22 cellular contexts compared by ENCODE assay signal in the genomic region with DNA sequence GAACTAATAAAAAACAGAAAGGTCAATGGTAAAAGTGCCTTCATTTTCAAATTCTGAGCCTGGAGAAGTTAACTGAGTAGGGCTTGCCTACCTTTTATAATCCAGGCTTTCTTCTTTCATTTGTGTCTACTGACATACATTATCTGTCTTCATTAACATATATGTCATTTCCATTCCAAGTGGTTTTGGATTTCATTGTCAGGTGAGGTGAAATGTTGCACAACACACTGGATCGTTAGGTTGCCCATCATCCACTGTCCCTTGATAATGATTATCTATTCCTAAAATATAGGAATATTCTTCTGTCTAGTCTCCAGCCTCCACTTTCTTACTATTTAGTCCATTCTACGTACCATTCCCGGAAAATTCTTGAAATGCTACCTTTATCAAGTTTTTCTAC. TPM values are rescaled to one million over a fixed set of nuclear protein-coding genes. Genes with fewer than 3 reads are reported as not detected.
DNase-seq lines count a peak whose midpoint lies in the region; ATAC-seq and TF ChIP-seq lines count a peak whose summit lies in the region.
"Had no signal": no experiment of that assay in that cellular context is flagged by ENCODE, and none has a peak within 500 bp of the region (broad histone marks: within the 10 kb centered on the region; RNA-seq: fewer than 3 reads in every experiment).

No MANE protein-coding gene starts in this region.

- H3K4me1 ChIP-seq in BLaER1 treated with 17β-estradiol and CSF1 and Interleukin-3, amounts not matched to agents 10 nM and 100 nM = peaks cover 15 to 49% (median 22%) of the 10 kb centered on the region in 10 experiments
- peaks cover 3% of the 10 kb centered on the region for H3K4me1 ChIP-seq in colonic mucosa
- peaks cover 4% of the 10 kb centered on the region for H3K4me1 ChIP-seq in prostate gland (replicated peaks)

- 89% methylated on average over 3 of the region's 3 CpGs for WGBS in prostate gland

- H3K36me3 ChIP-seq in BLaER1 treated with 17β-estradiol and CSF1 and Interleukin-3, amounts not matched to agents 10 nM and 100 nM = no peaks in the 10 kb centered on the region
- no peaks in the 10 kb centered on the region for H3K36me3 ChIP-seq in colonic mucosa
- H3K36me3 ChIP-seq in prostate gland = no peaks in the 10 kb centered on the region

- TF ChIP-seq POLR2A in prostate gland (IDR thresholded peaks at IDR 0.05) = no peak
- TF ChIP-seq POLR2A in GM18505 (IDR thresholded peaks at IDR 0.05; ENCODE audit: borderline replicate concordance, extremely low read depth, insufficient read depth, insufficient read length) = no peak

- TF ChIP-seq CTCF in colonic mucosa (IDR thresholded peaks at IDR 0.05) (no peak), prostate gland (IDR thresholded peaks at IDR 0.05) (no peak)

- H3K27ac ChIP-seq in BLaER1 treated with 17β-estradiol and CSF1 and Interleukin-3, amounts not matched to agents 10 nM and 100 nM = peak overlapping the region; percentile 33 to 87 (median 67); a peak in 21 of 22 replicates
- peak overlapping the region; percentile 54 for H3K27ac ChIP-seq in colonic mucosa
- H3K27ac ChIP-seq in prostate gland = peak overlapping the region; percentile 77 to 81

- no peak for ATAC-seq in GM18505 (IDR thresholded peaks at IDR 0.05; ENCODE audit: unreplicated experiment)

- no peaks in the 10 kb centered on the region for H3K27me3 ChIP-seq in BLaER1 treated with 17β-estradiol and CSF1 and Interleukin-3, amounts not matched to agents 10 nM and 100 nM
- H3K27me3 ChIP-seq in colonic mucosa (no peaks in the 10 kb centered on the region), prostate gland (replicated peaks; ENCODE audit: insufficient read depth) (no peaks in the 10 kb centered on the region)

- H3K9ac ChIP-seq in BLaER1 treated with 17β-estradiol and CSF1 and Interleukin-3, amounts not matched to agents 10 nM and 100 nM = no peak overlapping the region
- H3K9ac ChIP-seq in colonic mucosa (ENCODE audit: low read depth in 2 of 2, low read length in 2 of 2) = no peak overlapping the region
- H3K9ac ChIP-seq: GM23248 had no signal

- H3K9me3 ChIP-seq in BLaER1 treated with 17β-estradiol and CSF1 and Interleukin-3, amounts not matched to agents 10 nM and 100 nM (replicated peaks in 1 of 11) = no peaks in the 10 kb centered on the region
- H3K9me3 ChIP-seq in colonic mucosa = no peaks in the 10 kb centered on the region
- H3K9me3 ChIP-seq in prostate gland = no peaks in the 10 kb centered on the region

- no peak overlapping the region for H3K4me3 ChIP-seq in BLaER1 treated with 17β-estradiol and CSF1 and Interleukin-3, amounts not matched to agents 10 nM and 100 nM
- no peak overlapping the region for H3K4me3 ChIP-seq in colonic mucosa
- no peak overlapping the region for H3K4me3 ChIP-seq in prostate gland
- H3K4me3 ChIP-seq: GM23248, skin epidermis had no signal

- H4K20me1 ChIP-seq in BLaER1 treated with 17β-estradiol and CSF1 and Interleukin-3, amounts not matched to agents 10 nM and 100 nM = no peaks in the 10 kb centered on the region

- intact Hi-C loops in colonic mucosa (cut with DNase I) = no loop called here
- intact Hi-C loops in prostate gland (cut with DNase I) = loop anchor here (10.0 kb wide), 2 partner anchors 208 to 412 kb away; a partner anchor contains a TSS

- DNase-seq in NCI-H2029 treated with DMSO at 0.1 percent for 48 hours (lab: John Stamatoyannopoulos, UW) = peak; percentile 65
- DNase-seq in colonic mucosa = no peak
- DNase-seq in prostate gland (ENCODE audit: low spot score) = no peak
- DNase-seq in NCI-H82 treated with DMSO at 0.1 percent for 48 hours (lab: John Stamatoyannopoulos, UW; ENCODE audit: unreplicated experiment) = no peak
- DNase-seq in activated CD4-positive, alpha-beta T cell treated with anti-CD3 and anti-CD28 coated beads for 4 hours = no peak
- DNase-seq in epidermal melanocyte (ENCODE audit: insufficient read length, low spot score) = no peak
- DNase-seq: activated T-cell treated with anti-CD3 and anti-CD28 coated beads, Interleukin-2, amount 50 U/mL, for 48 hours; GM23248; hypothalamus; mesenchymal stem cell; NCI-H1105 treated with DMSO at 0.1 percent for 48 hours; NCI-H748 treated with DMSO at 0.1 percent for 48 hours; nephron progenitor cell; stimulated activated CD4-positive, alpha-beta T cell treated with anti-CD3 and anti-CD28 coated beads, Interleukin-4, amount 100 ng/mL, for 24 hours; T1000 had no signal

- peak overlapping the region; percentile 20 to 84 (median 67); a peak in 20 of 22 replicates for H3K4me2 ChIP-seq in BLaER1 treated with 17β-estradiol and CSF1 and Interleukin-3, amounts not matched to agents 10 nM and 100 nM

RNA-seq across cellular contexts. Expression of a gene that starts 55.0 kb away (rescaled TPM):
- total RNA-seq in colonic mucosa = 1 to 10 TPM; 5.6 to 7.1 TPM
- total RNA-seq in prostate gland = 10 to 100 TPM; 15.2 to 32.6 TPM
- total RNA-seq: fibroblast of villous mesenchyme, GM23248, HT-29, kidney epithelial cell had no signal

RNA-seq across cellular contexts. Expression of a gene that starts 56.8 kb away (rescaled TPM):
- total RNA-seq in colonic mucosa (1 to 10 TPM in 1 of 2 donors, under 1 TPM in 1; 0.72 to 2.1 TPM), prostate gland (1 to 10 TPM; 4.3 to 4.9 TPM)
- total RNA-seq: fibroblast of villous mesenchyme, GM23248, HT-29, kidney epithelial cell, progenitor cell of endocrine pancreas had no signal
